In genomic region chr9:136234597-136234996, GRCh38 we compare ENCODE assay signal across 1 cellular context.
TF ChIP-seq lines count a peak whose summit lies in the region.

No MANE protein-coding gene starts in this region.

TF ChIP-seq in GM23338, 12 proteins besides CTCF, POLR2A, EP300 and RAD21 (continued from another document):
- TF ChIP-seq REST (IDR thresholded peaks at IDR 0.05; ENCODE audit: unreplicated experiment): no peak
- no peak for TF ChIP-seq CREB1 (CRISPR knock-in tag; IDR thresholded peaks at IDR 0.05; ENCODE audit: low read depth)
- TF ChIP-seq POLR2AphosphoS5 (IDR thresholded peaks at IDR 0.05; ENCODE audit: low read depth): no peak
- no peak for TF ChIP-seq JUNB (IDR thresholded peaks at IDR 0.05; ENCODE audit: unreplicated experiment)
- TF ChIP-seq ZNF462 (CRISPR knock-in tag; IDR thresholded peaks at IDR 0.05): no peak
- TF ChIP-seq EZH2phosphoT487 (IDR thresholded peaks at IDR 0.05; ENCODE audit: unreplicated experiment): no peak
- no peak for TF ChIP-seq EZH2 (IDR thresholded peaks at IDR 0.05; ENCODE audit: low read depth, unreplicated experiment)
